ENCODE assay signal across 11 cellular contexts in the genomic region with DNA sequence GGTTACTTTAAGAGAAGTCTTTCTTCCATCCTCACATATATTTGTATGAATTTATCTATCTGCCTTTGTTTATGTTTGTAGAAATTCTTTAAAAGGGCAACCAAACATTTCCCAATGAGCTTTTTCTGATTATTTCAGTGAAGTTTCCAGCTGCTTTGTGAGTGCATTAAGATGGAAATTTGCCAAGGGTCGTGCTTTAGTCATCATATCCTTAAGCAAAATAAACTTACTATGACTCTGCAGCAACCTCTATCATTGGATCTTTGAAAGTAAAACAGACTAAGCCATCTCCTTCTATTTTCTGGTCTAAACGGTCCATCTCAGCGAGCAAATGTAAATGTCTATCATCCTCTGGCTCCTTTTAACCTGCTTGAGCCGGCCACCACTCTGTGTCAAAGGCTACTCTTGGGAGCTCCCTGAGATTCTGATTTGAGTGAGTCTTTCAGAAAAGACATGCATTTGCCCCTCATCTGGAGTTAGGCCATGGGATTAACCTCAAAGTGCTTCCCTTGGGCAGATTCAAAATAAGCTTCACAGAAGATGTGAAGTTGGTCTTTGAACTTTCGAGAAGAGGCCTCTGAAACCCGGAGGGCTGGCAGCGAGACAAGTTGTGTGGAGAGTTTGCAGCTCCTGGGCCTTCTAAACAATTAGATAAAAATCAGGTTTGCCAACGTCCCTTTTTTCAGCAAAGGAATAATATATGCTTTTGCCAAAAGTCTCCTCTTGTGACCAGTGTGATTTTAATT.
DNase-seq lines count a peak whose midpoint lies in the region.
"Had no signal": no experiment of that assay in that cellular context is flagged by ENCODE, and none has a peak within 500 bp of the region (broad histone marks: within the 10 kb centered on the region; RNA-seq: fewer than 3 reads in every experiment).

No MANE protein-coding gene starts in this region.

- DNase-seq in Karpas-422 = no peak
- DNase-seq in adipocyte (ENCODE audit: low read depth) = peak; percentile 39
- DNase-seq in hepatic stellate cell (ENCODE audit: low spot score) = peak; percentile 41
- peak; percentile 29 for DNase-seq in stromal cell of bone marrow (ENCODE audit: low read depth)
- DNase-seq in GOT3 (lab: John Stamatoyannopoulos, UW) = no peak
- no peak for DNase-seq in substantia nigra (lab: John Stamatoyannopoulos, UW)
- DNase-seq in SKM-1 treated with dmso at 0.1 percent for 144 hours (lab: John Stamatoyannopoulos, UW; ENCODE audit: unreplicated experiment) = no peak
- DNase-seq: activated CD4-positive, alpha-beta T cell treated with anti-CD3 and anti-CD28 coated beads for 48 hours; NCI-H187 treated with DMSO at 0.1 percent for 48 hours; T-cell had no signal

- no peaks in the 10 kb centered on the region for H3K9me3 ChIP-seq in Karpas-422 (ENCODE audit: low read length)
- H3K9me3 ChIP-seq in adipocyte (ENCODE audit: control insufficient read depth, low read length) = no peaks in the 10 kb centered on the region
- H3K9me3 ChIP-seq: thoracic aorta had no signal

- H3K27me3 ChIP-seq in Karpas-422 (ENCODE audit: low read length) (no peaks in the 10 kb centered on the region), adipocyte (replicated peaks; ENCODE audit: control insufficient read depth, insufficient read depth, low read length) (no peaks in the 10 kb centered on the region)

- H3K36me3 ChIP-seq in Karpas-422 (ENCODE audit: insufficient read depth, low read length) (no peaks in the 10 kb centered on the region), adipocyte (ENCODE audit: control insufficient read depth, insufficient read depth, low read length, severe bottlenecking) (no peaks in the 10 kb centered on the region)
- H3K36me3 ChIP-seq: thoracic aorta had no signal

- H3K9ac ChIP-seq in Karpas-422 (ENCODE audit: low read length) (no peak overlapping the region), adipocyte (ENCODE audit: low read length) (no peak overlapping the region)

- H3K27ac ChIP-seq in Karpas-422 (ENCODE audit: low read length) (no peak overlapping the region), substantia nigra (ENCODE audit: low read depth, low read length, poor library complexity, severe bottlenecking) (no peak overlapping the region)
- H3K27ac ChIP-seq: thoracic aorta had no signal

- H3K4me3 ChIP-seq in Karpas-422 (ENCODE audit: low read length) (no peak overlapping the region), adipocyte (ENCODE audit: low read length) (no peak overlapping the region)
- H3K4me3 ChIP-seq: thoracic aorta had no signal

- H2AFZ ChIP-seq in Karpas-422 (ENCODE audit: low read length) = peak overlapping the region; percentile 84

- H3K4me2 ChIP-seq in Karpas-422 (ENCODE audit: low read depth, low read length, poor library complexity, severe bottlenecking) = peak overlapping the region; percentile 9

- no peaks in the 10 kb centered on the region for H4K20me1 ChIP-seq in Karpas-422 (ENCODE audit: insufficient read depth, low read depth, low read length)

- peaks cover 57% of the 10 kb centered on the region for H3K4me1 ChIP-seq in Karpas-422 (ENCODE audit: low read length)
- peaks cover 5% of the 10 kb centered on the region for H3K4me1 ChIP-seq in adipocyte (ENCODE audit: control insufficient read depth, insufficient read depth, low read length)

- H3K79me2 ChIP-seq in Karpas-422 (ENCODE audit: low read length) = no peaks in the 10 kb centered on the region

- H3K9me2 ChIP-seq in Karpas-422 (replicated peaks; ENCODE audit: insufficient read depth, low read length) = no peaks in the 10 kb centered on the region

Comparison
In these comparisons a context has a peak if more than half of its experiments do, and no peak if none do; other contexts are left out.
1. DNase-seq: peak in adipocyte (single experiment), hepatic stellate cell (single experiment) and stromal cell of bone marrow (single experiment); none in Karpas-422 (single experiment), GOT3 (single experiment), substantia nigra (0 of 49) and SKM-1 treated with dmso at 0.1 percent for 144 hours (single experiment).